Comparison of ENCODE assay signal across 8 cellular contexts in genomic region chr1:1324524-1325287, GRCh38. TPM values are rescaled to one million over a fixed set of nuclear protein-coding genes. Genes with fewer than 3 reads are reported as not detected.
DNase-seq lines count a peak whose midpoint lies in the region; ATAC-seq and TF ChIP-seq lines count a peak whose summit lies in the region.

Gene CPTP (plus strand): TSS chr1:1324802. CDS start chr1:1326911, 2,109 bp downstream.
Gene INTS11 (minus strand): TSS chr1:1324660. CDS start chr1:1324608, 52 bp downstream.

- peak within 1 kb of the TSS; percentile 88 for H3K27ac Mint-ChIP-seq in Caco-2 (ENCODE audit: unreplicated experiment)

- H3K27ac ChIP-seq in epithelial cell of prostate (peak within 1 kb of the TSS; percentile 89), mucosa of rectum (ENCODE audit: low read depth in 2 of 2, low read length in 2 of 2) (peak within 1 kb of the TSS; percentile 91 to 93)

- H3K4me1 ChIP-seq in Caco-2 (0 out of 2 replicates have a peak, but pooled peaks cover 5% of the 10 kb centered on the region), mucosa of rectum (ENCODE audit: control insufficient read depth in 2 of 2, insufficient read depth in 2 of 2, low read length in 2 of 2) (peaks cover 20 to 25% of the 10 kb centered on the region in 2 donors)

- no peak for TF ChIP-seq CTCF in Caco-2 (IDR thresholded peaks at IDR 0.05; ENCODE audit: insufficient read depth in 1 of 2, low read depth in 1 of 2, low read length in 1 of 2, severe bottlenecking in 1 of 2, unreplicated experiment in 1 of 2)

- POLR2A ChIA-PET in Caco-2 (lab: Charles Lee): interaction anchor here (0.6 to 0.9 kb wide), 2 partner anchors 49 to 90 kb away, joined by 3 read pairs; no protein-coding TSS in a partner anchor

- TSS peak; percentile 53 for BruUV-seq in Caco-2 (replicated peaks; lab: Mats Ljungman, UMichigan)

- peaks cover 40% of the 10 kb centered on the region for H3K36me3 Mint-ChIP-seq in Caco-2 (ENCODE audit: insufficient read depth, unreplicated experiment)

- no peaks in the 10 kb centered on the region for H3K9me3 Mint-ChIP-seq in Caco-2 (ENCODE audit: unreplicated experiment)

- intact Hi-C loops in Caco-2 (cut with micrococcal nuclease; ENCODE audit: unreplicated experiment): no loop called here

- H3K4me1 Mint-ChIP-seq in Caco-2 (ENCODE audit: low read depth, unreplicated experiment): peaks cover 7% of the 10 kb centered on the region

- peak within 1 kb of the TSS; percentile 61 for H3K4me3 ChIP-seq in Caco-2 (ENCODE audit: low read depth, low read length)
- H3K4me3 ChIP-seq in mucosa of rectum (ENCODE audit: low read length in 2 of 2): peak within 1 kb of the TSS; percentile 81 to 93

- H3K27me3 ChIP-seq in Caco-2 (replicated peaks; ENCODE audit: control insufficient read depth, insufficient read depth, low read length): no peaks in the 10 kb centered on the region
- H3K27me3 ChIP-seq in mucosa of rectum (ENCODE audit: control insufficient read depth in 2 of 2, insufficient read depth in 2 of 2, low read length in 2 of 2): no peaks in the 10 kb centered on the region

- H3K9ac ChIP-seq in mucosa of rectum (ENCODE audit: low read depth in 1 of 2, low read length in 2 of 2): peak within 1 kb of the TSS; percentile 93 to 95

- CTCF ChIA-PET in Caco-2 (lab: Charles Lee): no interaction called here

- peak; percentile 93 to 94 for DNase-seq in Caco-2
- DNase-seq in HT1080 (ENCODE audit: low read depth): peak; percentile 65
- peak; percentile 29 for DNase-seq in OCI-M2 (lab: John Stamatoyannopoulos, UW; ENCODE audit: unreplicated experiment)
- peak; percentile 95 for DNase-seq in activated T-cell treated with anti-CD3 and anti-CD28 coated beads for 4 hours
- DNase-seq in epithelial cell of prostate (ENCODE audit: low read depth, low spot score): no peak
- peak; percentile 91 to 92 for DNase-seq in stimulated activated CD8-positive, alpha-beta memory T cell treated with anti-CD3 and anti-CD28 coated beads, Interleukin-4, amount 100 ng/mL, for 4 hours (ENCODE audit: low read depth in 2 of 2, low spot score in 1 of 2)

- ATAC-seq in GM21360 (IDR thresholded peaks at IDR 0.05; ENCODE audit: unreplicated experiment): peak; percentile 54

- H3K9me3 ChIP-seq in Caco-2: no peaks in the 10 kb centered on the region
- H3K9me3 ChIP-seq in mucosa of rectum (ENCODE audit: control insufficient read depth in 2 of 2, low read length in 2 of 2): no peaks in the 10 kb centered on the region

- peak within 1 kb of the TSS; percentile 81 for H3K4me3 Mint-ChIP-seq in Caco-2 (ENCODE audit: unreplicated experiment)

- H3K36me3 ChIP-seq in Caco-2 (ENCODE audit: control insufficient read depth, insufficient read depth, low read length): no peaks in the 10 kb centered on the region
- peaks cover 7 to 10% of the 10 kb centered on the region in 2 donors for H3K36me3 ChIP-seq in mucosa of rectum (ENCODE audit: control insufficient read depth in 2 of 2, insufficient read depth in 2 of 2, low read length in 2 of 2)

- H3K27me3 Mint-ChIP-seq in Caco-2 (ENCODE audit: insufficient read depth, unreplicated experiment): no peaks in the 10 kb centered on the region

RNA-seq across cellular contexts. Expression of gene CPTP, which starts in this region (rescaled TPM):
- 16.2 and 16.8 TPM in 2 replicates for total RNA-seq in Caco-2 (2022)
- 36.8 and 55.0 TPM in 2 replicates for total RNA-seq in HT1080 (2014; rRNA removed; shearing (Covaris generic))
- 35.2 and 45.6 TPM in 2 replicates for polyA plus RNA-seq in HT1080 (2015; cell fraction: cytosol; rRNA removed)
- polyA plus RNA-seq in HT1080 (2015; cell fraction: nucleus; rRNA removed): 18.1 and 20.3 TPM in 2 replicates

RNA-seq across cellular contexts. Expression of gene INTS11, which starts in this region (rescaled TPM):
- 103 and 115 TPM in 2 replicates for total RNA-seq in Caco-2 (2022)
- total RNA-seq in HT1080 (2014; rRNA removed; shearing (Covaris generic)): 142 and 143 TPM in 2 replicates
- 72.1 and 84.9 TPM in 2 replicates for polyA plus RNA-seq in HT1080 (2015; cell fraction: cytosol; rRNA removed)
- polyA plus RNA-seq in HT1080 (2015; cell fraction: nucleus; rRNA removed): 310 and 341 TPM in 2 replicates
